Comparison of ENCODE assay signal across 8 cellular contexts in the genomic region with DNA sequence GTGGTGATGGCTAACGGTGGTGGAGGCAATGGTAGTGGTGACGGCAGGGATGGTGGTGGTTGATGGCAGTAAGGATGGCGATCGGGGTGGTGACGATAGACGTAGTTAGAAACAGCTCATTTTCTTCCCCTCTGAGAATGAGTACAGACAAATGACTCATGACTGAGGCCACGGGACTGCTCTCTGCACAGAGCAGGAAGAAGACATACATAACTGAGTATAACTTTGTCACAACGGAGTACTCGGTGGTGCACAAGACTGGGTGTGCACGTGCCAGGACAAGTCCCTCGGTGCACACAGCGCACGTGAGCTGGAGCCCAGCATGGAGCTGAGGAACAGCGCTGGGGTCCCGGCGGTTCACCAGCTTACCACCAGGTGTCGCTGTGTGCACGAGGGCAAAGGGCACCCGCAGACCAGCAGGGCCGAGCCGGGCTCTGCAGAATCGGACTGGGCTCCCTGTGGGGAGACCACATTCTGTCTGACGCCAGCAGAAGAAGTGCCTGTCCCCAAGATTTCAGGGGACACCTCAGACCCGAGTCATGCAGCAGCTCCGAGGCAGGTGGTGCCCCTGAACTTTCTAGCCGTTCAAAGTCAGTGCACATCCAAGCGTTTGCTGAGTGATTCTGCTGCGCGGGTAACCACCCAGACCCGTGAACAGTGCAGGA.
DNase-seq lines count a peak whose midpoint lies in the region; ATAC-seq and TF ChIP-seq lines count a peak whose summit lies in the region.

No MANE protein-coding gene starts in this region.

- peak; percentile 78 for DNase-seq in GM13977 (ENCODE audit: low spot score)
- peak; percentile 74 for DNase-seq in RKO (ENCODE audit: low spot score)
- DNase-seq in activated T-helper 9 cell treated with anti-CD3 and anti-CD28 coated beads, Interleukin-2, amount 50 U/mL, for 16 hours (ENCODE audit: low read depth): peak; percentile 48
- DNase-seq in globus pallidus (ENCODE audit: low spot score): peak; percentile 17
- peak; percentile 78 for DNase-seq in progenitor cell of endocrine pancreas (ENCODE audit: low spot score, unreplicated experiment)
- peak in 1 of 2 donors; percentile 46 for DNase-seq in uterus

- peak overlapping the region; percentile 23 for H3K27ac Mint-ChIP-seq in progenitor cell of endocrine pancreas

- H3K4me3 Mint-ChIP-seq in progenitor cell of endocrine pancreas (ENCODE audit: low read depth): no peak overlapping the region

- H3K9me3 Mint-ChIP-seq in progenitor cell of endocrine pancreas (ENCODE audit: low read depth): no peaks in the 10 kb centered on the region

- H3K36me3 Mint-ChIP-seq in progenitor cell of endocrine pancreas (ENCODE audit: insufficient read depth): no peaks in the 10 kb centered on the region

- ATAC-seq in HG03103 (IDR thresholded peaks at IDR 0.05; ENCODE audit: low read depth, unreplicated experiment): peak; percentile 72

- no peaks in the 10 kb centered on the region for H3K4me1 Mint-ChIP-seq in progenitor cell of endocrine pancreas (ENCODE audit: low read depth)

- no peak overlapping the region for H3K27ac ChIP-seq in 22Rv1
- H3K27ac ChIP-seq in uterus: no peak overlapping the region

- H3K27me3 Mint-ChIP-seq in progenitor cell of endocrine pancreas: peaks cover 57% of the 10 kb centered on the region

- peak; percentile 97 for TF ChIP-seq CTCF in 22Rv1 (IDR thresholded peaks at IDR 0.05)
- peak; percentile 93 for TF ChIP-seq CTCF in GM13977 (IDR thresholded peaks at IDR 0.05; ENCODE audit: extremely low read depth, insufficient read depth, missing control alignments)
- peak; percentile 96 for TF ChIP-seq CTCF in progenitor cell of endocrine pancreas (IDR thresholded peaks at IDR 0.05; ENCODE audit: unreplicated experiment)
- peak; percentile 53 to 93 (median 74) for TF ChIP-seq CTCF in uterus (IDR thresholded peaks at IDR 0.05)

- no peaks in the 10 kb centered on the region for H3K4me1 ChIP-seq in uterus

- in situ Hi-C loops in GM13977 (cut with MboI; ENCODE audit: low pct_unique_long_range_greater_than_20kb, low sequenced_read_pairs, unreplicated experiment): no loop called here

- no peaks in the 10 kb centered on the region for H3K9me3 ChIP-seq in uterus

- H3K27me3 ChIP-seq in uterus: no peaks in the 10 kb centered on the region

- no peak overlapping the region for H3K4me3 ChIP-seq in uterus

- H3K36me3 ChIP-seq in uterus: no peaks in the 10 kb centered on the region

- TF ChIP-seq POLR2A in uterus (IDR thresholded peaks at IDR 0.05): no peak

- intact Hi-C loops in uterus (cut with DNase I; ENCODE audit: low total_unique reads): no loop called here
